In genomic region chr11:206516-207212, GRCh38 we compare ENCODE assay signal across 8 cellular contexts. TPM values are rescaled to one million over a fixed set of nuclear protein-coding genes. Genes with fewer than 3 reads are reported as not detected.
A peak's percentile ranks its signal among the peaks of the same experiment; 100 is the strongest.
DNase-seq lines count a peak whose midpoint lies in the region; ATAC-seq lines count a peak whose summit lies in the region.

No MANE protein-coding gene starts in this region.

- peak overlapping the region; percentile 98 for H3K4me3 Mint-ChIP-seq in T-helper 17 cell
- H3K4me3 Mint-ChIP-seq in naive thymus-derived CD8-positive, alpha-beta T cell = peak overlapping the region; percentile 86 to 99 (median 96)

- H3K36me3 Mint-ChIP-seq in T-helper 17 cell (ENCODE audit: low read depth) = peaks cover 5% of the 10 kb centered on the region
- peaks cover 0 to 26% (median 0%) of the 10 kb centered on the region in 3 donors for H3K36me3 Mint-ChIP-seq in naive thymus-derived CD8-positive, alpha-beta T cell

- no peaks in the 10 kb centered on the region for H3K9me3 Mint-ChIP-seq in naive thymus-derived CD8-positive, alpha-beta T cell

- no peaks in the 10 kb centered on the region for H3K9me3 ChIP-seq in T-helper 17 cell (ENCODE audit: control insufficient read depth, low read length, poor library complexity, severe bottlenecking)

- H3K27ac Mint-ChIP-seq in T-helper 17 cell = peak overlapping the region; percentile 97
- peak overlapping the region; percentile 96 to 100 (median 99) for H3K27ac Mint-ChIP-seq in naive thymus-derived CD8-positive, alpha-beta T cell

- H3K4me1 Mint-ChIP-seq in T-helper 17 cell = peaks cover 40% of the 10 kb centered on the region
- H3K4me1 Mint-ChIP-seq in naive thymus-derived CD8-positive, alpha-beta T cell = peaks cover 25 to 70% (median 69%) of the 10 kb centered on the region in 4 donors

- peak; percentile 24 for ATAC-seq in HG02678 (IDR thresholded peaks at IDR 0.05; ENCODE audit: unreplicated experiment)
- ATAC-seq in T-helper 17 cell = no peak
- peak in 1 of 2 donors; percentile 0 for ATAC-seq in naive thymus-derived CD8-positive, alpha-beta T cell
- ATAC-seq in GM21528 (IDR thresholded peaks at IDR 0.05; ENCODE audit: low FRiP score, unreplicated experiment) = no peak

- H3K27me3 Mint-ChIP-seq in T-helper 17 cell = no peaks in the 10 kb centered on the region
- no peaks in the 10 kb centered on the region for H3K27me3 Mint-ChIP-seq in naive thymus-derived CD8-positive, alpha-beta T cell

- DNase-seq in DMS53 treated with DMSO at 0.1 percent for 48 hours (lab: John Stamatoyannopoulos, UW; ENCODE audit: unreplicated experiment) = peak; percentile 11
- no peak for DNase-seq in T-helper 17 cell
- DNase-seq in epidermal melanocyte (ENCODE audit: insufficient read length, low spot score) = peak; percentile 38
- peak in 4 of 10 donors; percentile 14 to 37 (median 34) for DNase-seq in naive thymus-derived CD8-positive, alpha-beta T cell
- DNase-seq in KG1 (lab: John Stamatoyannopoulos, UW) = no peak
- no peak for DNase-seq in DMS153 (lab: John Stamatoyannopoulos, UW)

- POLR2A ChIA-PET in naive thymus-derived CD8-positive, alpha-beta T cell (lab: Charles Lee) = interaction anchor here (0.5 to 5.3 kb wide), 36 partner anchors 8 to 1102 kb away, joined by 3 to 78 read pairs (median 6); partner anchors contain the start of genes ANO9, DEAF1, HRAS and IFITM2

RNA-seq across cellular contexts. Expression of gene BET1L, which starts 0.5 kb away (rescaled TPM):
- 10 to 100 TPM; 42.2 to 48.9 TPM for total RNA-seq in T-helper 17 cell
- 100 to 1,000 TPM; 110 to 122 TPM for total RNA-seq in naive thymus-derived CD8-positive, alpha-beta T cell
- 10 to 100 TPM; 24.0 to 75.2 (median 59.2) TPM for polyA plus RNA-seq in naive thymus-derived CD8-positive, alpha-beta T cell

RNA-seq across cellular contexts. Expression of gene RIC8A, which starts 0.8 kb away (rescaled TPM):
- total RNA-seq in T-helper 17 cell = 10 to 100 TPM; 69.2 to 76.0 TPM
- total RNA-seq in naive thymus-derived CD8-positive, alpha-beta T cell = 10 to 100 TPM; 92.7 to 93.4 TPM
- polyA plus RNA-seq in naive thymus-derived CD8-positive, alpha-beta T cell = 10 to 100 TPM; 68.6 to 93.1 (median 76.7) TPM

RNA-seq across cellular contexts. Expression of gene SCGB1C1, which starts 13.8 kb away (rescaled TPM):
- total RNA-seq in T-helper 17 cell = not detected
- total RNA-seq in naive thymus-derived CD8-positive, alpha-beta T cell = not detected
- polyA plus RNA-seq in naive thymus-derived CD8-positive, alpha-beta T cell = not detected

RNA-seq across cellular contexts. Expression of gene SIRT3, which starts 29.5 kb away (rescaled TPM):
- 10 to 100 TPM; 17.1 to 17.5 TPM for total RNA-seq in T-helper 17 cell
- total RNA-seq in naive thymus-derived CD8-positive, alpha-beta T cell = 10 to 100 TPM; 33.6 to 33.7 TPM
- 10 to 100 TPM in 2 of 3 donors, 1 to 10 TPM in 1; 6.5 to 14.6 (median 10.9) TPM for polyA plus RNA-seq in naive thymus-derived CD8-positive, alpha-beta T cell

RNA-seq across cellular contexts. Expression of gene PSMD13, which starts 30.1 kb away (rescaled TPM):
- 10 to 100 TPM; 60.6 to 63.6 TPM for total RNA-seq in T-helper 17 cell
- 10 to 100 TPM; 94.4 to 99.0 TPM for total RNA-seq in naive thymus-derived CD8-positive, alpha-beta T cell
- polyA plus RNA-seq in naive thymus-derived CD8-positive, alpha-beta T cell = 100 to 1,000 TPM; 196 to 223 (median 208) TPM

Comparison
In these comparisons a context has a peak if more than half of its experiments do, and no peak if none do; other contexts are left out.
1. DNase-seq: peak in DMS53 treated with DMSO at 0.1 percent for 48 hours (single experiment) and epidermal melanocyte (single experiment); none in T-helper 17 cell (0 of 3), KG1 (single experiment) and DMS153 (single experiment).